1 cellular context compared by ENCODE assay signal in the genomic region with DNA sequence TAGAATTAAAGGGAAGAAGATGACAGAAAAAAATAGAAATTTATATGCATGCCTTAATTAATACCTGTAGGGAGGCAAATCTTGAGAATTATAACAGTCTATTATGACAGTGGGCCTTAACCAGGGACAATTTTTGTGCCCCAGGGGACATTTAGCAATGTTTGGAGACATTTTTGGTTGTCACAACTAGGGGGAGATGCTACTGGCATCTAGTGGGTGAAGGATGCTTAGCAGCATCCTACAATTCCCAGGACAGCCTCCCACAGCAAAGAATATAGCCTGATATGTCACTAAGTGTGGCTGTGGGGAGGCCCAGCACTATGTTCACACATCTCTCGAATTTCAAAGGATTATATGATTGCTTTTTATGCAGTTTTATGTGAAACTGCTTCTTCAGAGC.
TF ChIP-seq lines count a peak whose summit lies in the region.

No MANE protein-coding gene starts in this region.

TF ChIP-seq in HCT116, 20 proteins besides CTCF, POLR2A, EP300 and RAD21 (continued from another document):
- no peak for TF ChIP-seq ZBTB33 (IDR thresholded peaks at IDR 0.05; ENCODE audit: extremely low read depth, insufficient replicate concordance, low read length)
- TF ChIP-seq MAX (IDR thresholded peaks at IDR 0.05): no peak
- TF ChIP-seq YY1 (IDR thresholded peaks at IDR 0.05; ENCODE audit: extremely low read depth, insufficient replicate concordance, low read depth, low read length): no peak
- no peak for TF ChIP-seq SP1 (IDR thresholded peaks at IDR 0.05; ENCODE audit: low read depth)
- TF ChIP-seq EZH2phosphoT487 (IDR thresholded peaks at IDR 0.05; ENCODE audit: borderline replicate concordance): no peak
- no peak for TF ChIP-seq CEBPB (IDR thresholded peaks at IDR 0.05; ENCODE audit: low read depth)
- TF ChIP-seq SIN3A (IDR thresholded peaks at IDR 0.05; ENCODE audit: low read depth): no peak
- no peak for TF ChIP-seq EZH2 (IDR thresholded peaks at IDR 0.05)
- TF ChIP-seq REST (IDR thresholded peaks at IDR 0.05; ENCODE audit: low read depth): no peak
- TF ChIP-seq FOSL1 (IDR thresholded peaks at IDR 0.05; ENCODE audit: low read depth): no peak
- TF ChIP-seq ZFX (IDR thresholded peaks at IDR 0.05): no peak
